ENCODE assay signal across 19 cellular contexts in the genomic region with DNA sequence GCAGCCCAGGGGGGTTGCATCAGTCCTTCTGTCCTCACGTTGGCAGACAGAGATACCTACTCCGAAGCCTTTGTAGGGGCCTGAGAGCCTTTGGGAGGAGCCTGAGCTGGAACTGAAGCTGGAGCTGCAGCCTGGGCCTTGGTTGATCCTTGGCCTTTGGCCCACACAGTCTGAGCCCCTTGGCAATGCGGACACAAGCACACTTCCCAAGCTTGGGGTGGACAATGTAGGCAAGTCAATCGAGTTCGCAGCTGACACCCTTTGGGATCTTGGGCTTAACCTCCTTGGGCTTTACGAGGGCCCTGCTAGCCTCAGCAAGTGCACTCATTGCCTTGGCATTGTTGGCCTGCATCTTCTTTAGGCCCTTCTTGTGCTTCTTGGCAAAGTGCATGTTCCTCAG. TPM values are rescaled to one million over a fixed set of nuclear protein-coding genes. Genes with fewer than 3 reads are reported as not detected.
DNase-seq lines count a peak whose midpoint lies in the region; ATAC-seq and TF ChIP-seq lines count a peak whose summit lies in the region.
"Had no signal": no experiment of that assay in that cellular context is flagged by ENCODE, and none has a peak within 500 bp of the region (broad histone marks: within the 10 kb centered on the region; RNA-seq: fewer than 3 reads in every experiment).

No MANE protein-coding gene starts in this region.

- no peak overlapping the region for H4K91ac ChIP-seq in mesenchymal stem cell (ENCODE audit: low read length)

- H3K4me1 Mint-ChIP-seq in activated CD4-positive, alpha-beta T cell treated with anti-CD3 and anti-CD28 coated beads for 36 hours: peaks cover 64% of the 10 kb centered on the region

- POLR2A ChIA-PET in activated CD4-positive, alpha-beta T cell treated with anti-CD3 and anti-CD28 coated beads for 36 hours (lab: Charles Lee): no interaction called here

- 97% methylated on average over 6 of the region's 6 CpGs for WGBS in mesenchymal stem cell
- WGBS in stomach, 5 donors: 72 to 86% (median 75%) methylated on average over 6 of the region's 6 CpGs

- H3K27ac Mint-ChIP-seq in activated CD4-positive, alpha-beta T cell treated with anti-CD3 and anti-CD28 coated beads for 36 hours: no peak overlapping the region

- H2BK15ac ChIP-seq in mesenchymal stem cell (ENCODE audit: low read depth, poor library complexity, severe bottlenecking): no peak overlapping the region

- no peak for TF ChIP-seq CTCF in right atrium auricular region (IDR thresholded peaks at IDR 0.05)
- TF ChIP-seq CTCF in VCaP (conservative IDR thresholded peaks at IDR 0.05): no peak
- no peak for TF ChIP-seq CTCF in stomach (IDR thresholded peaks at IDR 0.05)

- H3K79me1 ChIP-seq in mesenchymal stem cell (replicated peaks; ENCODE audit: low read length, poor library complexity, severe bottlenecking): no peaks in the 10 kb centered on the region

- H2AK5ac ChIP-seq in mesenchymal stem cell (ENCODE audit: low read length, severe bottlenecking): no peak overlapping the region

- H3K23ac ChIP-seq in mesenchymal stem cell (ENCODE audit: low read length in 2 of 2): no peak overlapping the region

- H2BK5ac ChIP-seq in mesenchymal stem cell (ENCODE audit: low read depth, low read length, poor library complexity, severe bottlenecking): no peak overlapping the region

- H3K36me3 ChIP-seq in right atrium auricular region: peaks cover 58% of the 10 kb centered on the region
- peaks cover 35 to 73% of the 10 kb centered on the region in 2 experiments for H3K36me3 ChIP-seq in mesenchymal stem cell (ENCODE audit: control insufficient read depth in 1 of 2, insufficient read depth in 2 of 2, low read depth in 1 of 2, low read length in 2 of 2)
- peaks cover 18 to 68% (median 57%) of the 10 kb centered on the region in 4 donors for H3K36me3 ChIP-seq in stomach

- peak overlapping the region; percentile 20 to 63 for H3K27ac ChIP-seq in right atrium auricular region
- peak overlapping the region; percentile 98 for H3K27ac ChIP-seq in VCaP
- H3K27ac ChIP-seq in mesenchymal stem cell (ENCODE audit: low read length, poor library complexity, severe bottlenecking): no peak overlapping the region
- peak overlapping the region in 4 of 5 donors; percentile 6 to 99 (median 56) for H3K27ac ChIP-seq in stomach
- H3K27ac ChIP-seq: SJSA1 had no signal

- H3K27me3 ChIP-seq in right atrium auricular region (no peaks in the 10 kb centered on the region), mesenchymal stem cell (ENCODE audit: control insufficient read depth in 1 of 2, insufficient read depth in 1 of 2, low read length in 2 of 2) (no peaks in the 10 kb centered on the region), stomach (no peaks in the 10 kb centered on the region)
- H3K27me3 ChIP-seq: SJSA1, upper lobe of left lung had no signal

- TF ChIP-seq POLR2A in stomach (IDR thresholded peaks at IDR 0.05): no peak

- no peak overlapping the region for H2BK12ac ChIP-seq in mesenchymal stem cell (ENCODE audit: low read length in 2 of 2)

- H4K8ac ChIP-seq in mesenchymal stem cell (ENCODE audit: low read length): peak overlapping the region; percentile 76

- H3K27me3 Mint-ChIP-seq in activated CD4-positive, alpha-beta T cell treated with anti-CD3 and anti-CD28 coated beads for 36 hours: no peaks in the 10 kb centered on the region

- H3K9me3 ChIP-seq in right atrium auricular region (no peaks in the 10 kb centered on the region), mesenchymal stem cell (ENCODE audit: control insufficient read depth, low read length) (no peaks in the 10 kb centered on the region), stomach (no peaks in the 10 kb centered on the region)
- H3K9me3 ChIP-seq: SJSA1, upper lobe of left lung had no signal

- intact Hi-C loops in left cardiac atrium (cut with DNase I) (loop anchor here in 1 of 2 donors (10.0 kb wide), 1 partner anchor 51 kb away; no protein-coding TSS in a partner anchor), stomach (cut with DNase I; ENCODE audit: low total_unique reads) (loop anchor here (10.0 kb wide), 1 partner anchor 51 kb away; no protein-coding TSS in a partner anchor), left colon (cut with DNase I, micrococcal nuclease) (no loop called here)
- intact Hi-C loops in activated CD4-positive, alpha-beta T cell treated with anti-CD3 and anti-CD28 coated beads for 36 hours (cut with DNase I, micrococcal nuclease): loop anchor here (5.0 kb wide), 1 partner anchor 33 kb away; no protein-coding TSS in a partner anchor

- H2AFZ ChIP-seq in mesenchymal stem cell (ENCODE audit: low read depth, low read length): no peak overlapping the region
- H2AFZ ChIP-seq: PC-9 had no signal

- H3K4me3 Mint-ChIP-seq in activated CD4-positive, alpha-beta T cell treated with anti-CD3 and anti-CD28 coated beads for 36 hours: no peak overlapping the region

- DNase-seq in right atrium auricular region (ENCODE audit: low spot score): no peak
- no peak for DNase-seq in left cardiac atrium
- DNase-seq in mesenchymal stem cell: no peak
- DNase-seq in stomach: no peak
- no peak for DNase-seq in left colon
- DNase-seq in activated CD4-positive, alpha-beta T cell treated with anti-CD3 and anti-CD28 coated beads for 36 hours: no peak
- DNase-seq: activated CD8-positive, alpha-beta memory T cell treated with anti-CD3 and anti-CD28 coated beads for 24 hours; EL; Kasumi-1; NCI-H1417; NCI-H2171; NCI-H748 treated with DMSO at 0.1 percent for 48 hours; PC-9; stimulated activated naive CD4-positive, alpha-beta T cell treated with Interleukin-2 at 50 U/mL for 16 hours; upper lobe of left lung had no signal

- H3K4me3 ChIP-seq in right atrium auricular region (no peak overlapping the region), mesenchymal stem cell (ENCODE audit: insufficient read depth in 1 of 2, low read depth in 1 of 2, low read length in 2 of 2) (no peak overlapping the region), stomach (no peak overlapping the region)
- H3K4me3 ChIP-seq: PC-9, SJSA1, upper lobe of left lung had no signal

- no peak overlapping the region for H3K9ac ChIP-seq in mesenchymal stem cell (ENCODE audit: low read length)

- no peak for ATAC-seq in left cardiac atrium
- no peak for ATAC-seq in GM21723 (IDR thresholded peaks at IDR 0.05; ENCODE audit: unreplicated experiment)
- no peak for ATAC-seq in left colon
- no peak for ATAC-seq in activated CD4-positive, alpha-beta T cell treated with anti-CD3 and anti-CD28 coated beads for 36 hours
- ATAC-seq: activated CD4-positive, CD25-positive, alpha-beta regulatory T cell treated with anti-CD3 and anti-CD28 coated beads, Interleukin-2, amount 50 U/mL, for 24 hours had no signal

- TF ChIP-seq EP300 in stomach (IDR thresholded peaks at IDR 0.05): no peak

- CTCF ChIA-PET in activated CD4-positive, alpha-beta T cell treated with anti-CD3 and anti-CD28 coated beads for 36 hours (lab: Charles Lee): interaction anchor here (0.5 to 1.6 kb wide), 4 partner anchors 9 to 113 kb away, joined by 3 to 4 read pairs (median 3); no protein-coding TSS in a partner anchor

- H3K4ac ChIP-seq in mesenchymal stem cell (ENCODE audit: low read depth in 1 of 2, low read length in 2 of 2): no peak overlapping the region

- no peak overlapping the region for H3K4me2 ChIP-seq in mesenchymal stem cell (ENCODE audit: low read length, poor library complexity, severe bottlenecking)

- no peak overlapping the region for H3K14ac ChIP-seq in mesenchymal stem cell (ENCODE audit: low read length in 2 of 2)

- H2BK120ac ChIP-seq in mesenchymal stem cell (ENCODE audit: low read depth, low read length): no peak overlapping the region

- no peaks in the 10 kb centered on the region for H3K9me3 Mint-ChIP-seq in activated CD4-positive, alpha-beta T cell treated with anti-CD3 and anti-CD28 coated beads for 36 hours (ENCODE audit: low read depth)

- H3K4me1 ChIP-seq in right atrium auricular region: peaks cover 0 to 85% of the 10 kb centered on the region in 2 donors
- peaks cover 11% of the 10 kb centered on the region for H3K4me1 ChIP-seq in mesenchymal stem cell (ENCODE audit: control insufficient read depth, insufficient read depth, low read depth, low read length)
- peaks cover 72 to 88% (median 81%) of the 10 kb centered on the region in 4 donors for H3K4me1 ChIP-seq in stomach

- H3K36me3 Mint-ChIP-seq in activated CD4-positive, alpha-beta T cell treated with anti-CD3 and anti-CD28 coated beads for 36 hours (ENCODE audit: low read depth): peaks cover 71% of the 10 kb centered on the region

- H3K18ac ChIP-seq in mesenchymal stem cell (ENCODE audit: low read depth in 1 of 2, low read length in 2 of 2): no peak overlapping the region

RNA-seq across cellular contexts. Expression of a gene that starts 5.9 kb away (rescaled TPM):
- total RNA-seq in right atrium auricular region: 100 to 1,000 TPM; 171 to 192 TPM
- 100 to 1,000 TPM; 212 to 342 TPM for total RNA-seq in left cardiac atrium
- polyA plus RNA-seq in mesenchymal stem cell (2013, experiment 1 of 2): 211 TPM
- 208 TPM for polyA plus RNA-seq in mesenchymal stem cell (2013, experiment 2 of 2)
- 100 to 1,000 TPM; 171 to 408 (median 217) TPM for total RNA-seq in stomach
- polyA plus RNA-seq in stomach: 10 to 100 TPM; 60.5 to 95.5 (median 74.8) TPM
- 100 to 1,000 TPM; 202 to 229 TPM for total RNA-seq in left colon
- total RNA-seq in activated CD4-positive, alpha-beta T cell treated with anti-CD3 and anti-CD28 coated beads for 36 hours: 100 to 1,000 TPM; 169 to 203 TPM

RNA-seq across cellular contexts. Expression of a gene that starts 36.0 kb away (rescaled TPM):
- 10 to 100 TPM; 11.0 to 13.7 TPM for total RNA-seq in right atrium auricular region
- 10 to 100 TPM; 14.1 to 17.3 TPM for total RNA-seq in left cardiac atrium
- polyA plus RNA-seq in mesenchymal stem cell (2013, experiment 1 of 2): 0.48 TPM
- 0.42 TPM for polyA plus RNA-seq in mesenchymal stem cell (2013, experiment 2 of 2)
- total RNA-seq in stomach: 10 to 100 TPM; 21.3 to 64.2 (median 25.7) TPM
- 10 to 100 TPM in 1 of 3 donors, 1 to 10 TPM in 2; 8.0 to 15.1 (median 9.3) TPM for polyA plus RNA-seq in stomach
- total RNA-seq in left colon: 10 to 100 TPM; 14.2 to 23.5 TPM
- 1 to 10 TPM; 1.7 to 2.1 TPM for total RNA-seq in activated CD4-positive, alpha-beta T cell treated with anti-CD3 and anti-CD28 coated beads for 36 hours

Comparison
In these comparisons a context has a peak if more than half of its experiments do, and no peak if none do; other contexts are left out.
1. intact Hi-C loops: an anchor here in stomach (10.0 kb wide) and activated CD4-positive, alpha-beta T cell treated with anti-CD3 and anti-CD28 coated beads for 36 hours (5.0 kb wide); none called in left colon.